ENCODE assay signal across 1 cellular context in genomic region chr9:105713939-105714331, GRCh38.
TF ChIP-seq lines count a peak whose summit lies in the region.

No MANE protein-coding gene starts in this region.

TF ChIP-seq in WTC11, 78 proteins besides CTCF, POLR2A, EP300 and RAD21:
- TF ChIP-seq ZNF263 (CRISPR knock-in tag; IDR thresholded peaks at IDR 0.05; ENCODE audit: low read depth) (peak; percentile 63; the same call in 1 of the 2 replicates), SMAD4 (CRISPR knock-in tag; IDR thresholded peaks at IDR 0.05) (no peak), ESRRA (CRISPR knock-in tag; IDR thresholded peaks at IDR 0.05; ENCODE audit: borderline replicate concordance) (no peak), CREM (CRISPR knock-in tag; IDR thresholded peaks at IDR 0.05) (no peak), NFYB (CRISPR knock-in tag; conservative IDR thresholded peaks at IDR 0.05; ENCODE audit: low read depth) (no peak), ERG (CRISPR knock-in tag; IDR thresholded peaks at IDR 0.05) (no peak), KAT7 (CRISPR knock-in tag; IDR thresholded peaks at IDR 0.05; ENCODE audit: borderline replicate concordance) (no peak), STAT6 (CRISPR knock-in tag; conservative IDR thresholded peaks at IDR 0.05; ENCODE audit: low read depth) (no peak)
